In genomic region chr3:147712758-147713157, GRCh38 we compare ENCODE assay signal across 7 cellular contexts.
DNase-seq lines count a peak whose midpoint lies in the region; ATAC-seq, FAIRE-seq and TF ChIP-seq lines count a peak whose summit lies in the region.
"Not testable (repeated sequence)": the region's sequence is repeated elsewhere in the genome, so short reads cannot be mapped to it uniquely, and the experiment has no call there.

No MANE protein-coding gene starts in this region.

- H4K20me1 ChIP-seq in MM.1S (ENCODE audit: insufficient read depth, low read length); astrocyte (ENCODE audit: insufficient read depth, low read length): not testable (repeated sequence)

- H3K9me3 Mint-ChIP-seq in astrocyte (ENCODE audit: unreplicated experiment): not testable (repeated sequence)

- H3K36me3 Mint-ChIP-seq in astrocyte (ENCODE audit: low read depth, unreplicated experiment): not testable (repeated sequence)

- H3K4me1 Mint-ChIP-seq in astrocyte (ENCODE audit: low read depth, unreplicated experiment): not testable (repeated sequence)

- not testable (repeated sequence) for H3K27me3 Mint-ChIP-seq in astrocyte (ENCODE audit: low read depth, unreplicated experiment)

- not testable (repeated sequence) for H2BK5ac ChIP-seq in neuronal stem cell (ENCODE audit: low read length)

- H3K79me1 ChIP-seq in neuronal stem cell (ENCODE audit: low read depth, low read length): not testable (repeated sequence)

- not testable (repeated sequence) for H3K27ac ChIP-seq in MM.1S (ENCODE audit: low read length); astrocyte (ENCODE audit: low read depth, low read length); neuronal stem cell (replicated peaks; ENCODE audit: low read length)
- peak overlapping the region; percentile 92 for H3K27ac ChIP-seq in cardiac muscle cell

- DNase-seq in A172 (ENCODE audit: low spot score) (peak; percentile 61), MM.1S (peak; percentile 18), astrocyte (ENCODE audit: low read depth) (peak; percentile 10)
- not testable (repeated sequence) for DNase-seq in cardiac muscle cell (ENCODE audit: low read depth in 1 of 2, low spot score in 1 of 2); neuronal stem cell (ENCODE audit: low spot score)

- H3K79me2 ChIP-seq in MM.1S (ENCODE audit: low read length); astrocyte (ENCODE audit: insufficient read depth, low read length): not testable (repeated sequence)

- no CpG with 5 or more reads among the region's 5 CpGs for WGBS in neuronal stem cell (ENCODE audit: extremely low coverage in 2 of 2, insufficient read length in 2 of 2, insufficient replicate concordance in 1 of 2), 2 donors

- H3K36me3 ChIP-seq in MM.1S (replicated peaks; ENCODE audit: insufficient read depth, low read length); astrocyte (ENCODE audit: insufficient read depth, low read length); cardiac muscle cell; neuronal stem cell (replicated peaks in 1 of 2; ENCODE audit: control insufficient read depth in 2 of 2, insufficient read depth in 2 of 2, low read length in 2 of 2): not testable (repeated sequence)

- not testable (repeated sequence) for H3K27ac Mint-ChIP-seq in astrocyte (ENCODE audit: unreplicated experiment)

- not testable (repeated sequence) for H4K91ac ChIP-seq in neuronal stem cell (ENCODE audit: low read depth, low read length, poor library complexity)

- not testable (repeated sequence) for H2AK5ac ChIP-seq in neuronal stem cell (ENCODE audit: low read depth, low read length)

- not testable (repeated sequence) for H2BK15ac ChIP-seq in neuronal stem cell (ENCODE audit: low read length)

- H3K9me3 ChIP-seq in MM.1S (replicated peaks; ENCODE audit: insufficient read depth, low read length); astrocyte (ENCODE audit: insufficient read depth, low read depth, low read length); cardiac muscle cell (ENCODE audit: low read depth); neuronal stem cell (replicated peaks in 1 of 2; ENCODE audit: control insufficient read depth in 2 of 2, insufficient read depth in 1 of 2, low read depth in 1 of 2, low read length in 2 of 2): not testable (repeated sequence)

- H3K4ac ChIP-seq in neuronal stem cell (ENCODE audit: low read length): not testable (repeated sequence)

- not testable (repeated sequence) for H3K4me2 ChIP-seq in MM.1S (ENCODE audit: low read depth, low read length); astrocyte (ENCODE audit: low read length); neuronal stem cell (ENCODE audit: insufficient read depth, low read length, poor library complexity, severe bottlenecking)

- H3K27me3 ChIP-seq in MM.1S (replicated peaks; ENCODE audit: insufficient read depth, low read length); astrocyte (ENCODE audit: insufficient read depth, low read length); cardiac muscle cell; neuronal stem cell (ENCODE audit: control insufficient read depth in 3 of 3, insufficient read depth in 3 of 3, low read depth in 1 of 3, low read length in 3 of 3): not testable (repeated sequence)

- not testable (repeated sequence) for H3K23ac ChIP-seq in neuronal stem cell (ENCODE audit: low read depth, low read length, poor library complexity)

- not testable (repeated sequence) for H3K4me3 Mint-ChIP-seq in astrocyte (ENCODE audit: unreplicated experiment)

- not testable (repeated sequence) for H3K14ac ChIP-seq in neuronal stem cell (ENCODE audit: low read length)

- H2AFZ ChIP-seq in MM.1S (ENCODE audit: low read length); astrocyte (ENCODE audit: low read depth, low read length): not testable (repeated sequence)
- peak overlapping the region; percentile 40 for H2AFZ ChIP-seq in neuronal stem cell (ENCODE audit: low read length)

- ATAC-seq in GM18867 (IDR thresholded peaks at IDR 0.05; ENCODE audit: unreplicated experiment): peak; percentile 68
- peak; percentile 73 for ATAC-seq in HG02798 (IDR thresholded peaks at IDR 0.05; ENCODE audit: poor library complexity, unreplicated experiment)

- H3F3A ChIP-seq in MM.1S (ENCODE audit: insufficient read depth, low read length): not testable (repeated sequence)

- H3K18ac ChIP-seq in neuronal stem cell (ENCODE audit: low read length): not testable (repeated sequence)

- TF ChIP-seq CTCF in MM.1S (IDR thresholded peaks at IDR 0.05; ENCODE audit: low read length); astrocyte (IDR thresholded peaks at IDR 0.05; ENCODE audit: insufficient read depth, low read depth, low read length); cardiac muscle cell (IDR thresholded peaks at IDR 0.05; ENCODE audit: low read depth, low read length): not testable (repeated sequence)

- FAIRE-seq in astrocyte (lab: Jason Lieb, UNC): not testable (repeated sequence)

- H4K8ac ChIP-seq in neuronal stem cell (ENCODE audit: low read depth, low read length): not testable (repeated sequence)

- not testable (repeated sequence) for H3K9ac ChIP-seq in MM.1S (ENCODE audit: low read length); astrocyte (ENCODE audit: low read length); neuronal stem cell (ENCODE audit: low read depth, low read length, poor library complexity)

- not testable (repeated sequence) for H2BK120ac ChIP-seq in neuronal stem cell (ENCODE audit: low read depth, low read length)

- H3K9me2 ChIP-seq in MM.1S (replicated peaks; ENCODE audit: insufficient read depth, low read length): not testable (repeated sequence)

- H3K4me3 ChIP-seq in MM.1S (ENCODE audit: low read length); astrocyte (ENCODE audit: insufficient read depth, low read depth, low read length); cardiac muscle cell; neuronal stem cell (ENCODE audit: low read length in 2 of 2): not testable (repeated sequence)

- H3K4me1 ChIP-seq in MM.1S (ENCODE audit: low read length) (peaks cover 11% of the 10 kb centered on the region), cardiac muscle cell (ENCODE audit: low read depth) (peaks cover 24% of the 10 kb centered on the region)
- not testable (repeated sequence) for H3K4me1 ChIP-seq in astrocyte (ENCODE audit: insufficient read depth, low read length); neuronal stem cell (ENCODE audit: control insufficient read depth in 2 of 2, insufficient read depth in 1 of 2, low read depth in 1 of 2, low read length in 2 of 2)

- not testable (repeated sequence) for H2BK12ac ChIP-seq in neuronal stem cell (ENCODE audit: low read length)
